Comparison of ENCODE assay signal across 27 cellular contexts in genomic region chr5:175736652-175737051, GRCh38.
DNase-seq lines count a peak whose midpoint lies in the region; ATAC-seq, FAIRE-seq and TF ChIP-seq lines count a peak whose summit lies in the region.
"Had no signal": no experiment of that assay in that cellular context is flagged by ENCODE, and none has a peak within 500 bp of the region (broad histone marks: within the 10 kb centered on the region; RNA-seq: fewer than 3 reads in every experiment).

No MANE protein-coding gene starts in this region.

- no peak overlapping the region for H3K14ac ChIP-seq in H1 (ENCODE audit: insufficient read length)
- peak overlapping the region; percentile 15 for H3K14ac ChIP-seq in neuronal stem cell (ENCODE audit: low read length)

- H3K9ac ChIP-seq in H1 (replicated peaks in 1 of 4; ENCODE audit: extremely low read depth in 1 of 4, low read depth in 3 of 4, low read length in 3 of 4): no peak overlapping the region
- no peak overlapping the region for H3K9ac ChIP-seq in neuronal stem cell (ENCODE audit: low read depth, low read length, poor library complexity)
- H3K9ac ChIP-seq: BLaER1 had no signal

- H3K4me2 ChIP-seq in H1 (ENCODE audit: insufficient read depth in 1 of 2, low read depth in 2 of 2, low read length in 2 of 2) (no peak overlapping the region), neuronal stem cell (ENCODE audit: insufficient read depth, low read length, poor library complexity, severe bottlenecking) (no peak overlapping the region)
- H3K4me2 ChIP-seq: BLaER1 had no signal

- H4K91ac ChIP-seq in H1 (replicated peaks; ENCODE audit: insufficient read length, low read length): no peak overlapping the region
- H4K91ac ChIP-seq in neuronal stem cell (ENCODE audit: low read depth, low read length, poor library complexity): no peak overlapping the region

- no peak for TF ChIP-seq RAD21 in H1 (IDR thresholded peaks at IDR 0.05 in 1 of 2, conservative IDR thresholded peaks at IDR 0.05 in 1 of 2; ENCODE audit: low read depth in 2 of 2, low read length in 2 of 2)

- H2BK120ac ChIP-seq in H1 (replicated peaks; ENCODE audit: low read depth, low read length): no peak overlapping the region
- no peak overlapping the region for H2BK120ac ChIP-seq in neuronal stem cell (ENCODE audit: low read depth, low read length)

- no peak overlapping the region for H3K18ac ChIP-seq in H1 (ENCODE audit: extremely low read depth, low read length)
- peak overlapping the region; percentile 33 for H3K18ac ChIP-seq in neuronal stem cell (ENCODE audit: low read length)

- TF ChIP-seq CTCF in H1 (IDR thresholded peaks at IDR 0.05; ENCODE audit: control extremely low read depth in 1 of 3, insufficient read depth in 1 of 3, low read depth in 1 of 3, low read length in 3 of 3): no peak

- no peaks in the 10 kb centered on the region for H3K4me1 ChIP-seq in H1 (replicated peaks in 1 of 4; ENCODE audit: control insufficient read depth in 3 of 4, insufficient read depth in 4 of 4, low read length in 3 of 4)
- no peaks in the 10 kb centered on the region for H3K4me1 ChIP-seq in neuronal stem cell (ENCODE audit: control insufficient read depth in 2 of 2, insufficient read depth in 1 of 2, low read depth in 1 of 2, low read length in 2 of 2)
- H3K4me1 ChIP-seq: BE2C had no signal

- H2BK12ac ChIP-seq in H1 (ENCODE audit: low read depth, low read length): no peak overlapping the region
- no peak overlapping the region for H2BK12ac ChIP-seq in neuronal stem cell (ENCODE audit: low read length)

- no peaks in the 10 kb centered on the region for H3K23me2 ChIP-seq in H1 (ENCODE audit: low read depth, low read length)

- H2BK5ac ChIP-seq in H1 (ENCODE audit: low read depth, low read length) (no peak overlapping the region), neuronal stem cell (ENCODE audit: low read length) (no peak overlapping the region)

- H2BK15ac ChIP-seq in H1 (ENCODE audit: low read length): no peak overlapping the region; the same call in 1 of the 2 replicates
- H2BK15ac ChIP-seq in neuronal stem cell (ENCODE audit: low read length): no peak overlapping the region

- no peaks in the 10 kb centered on the region for H3K36me3 ChIP-seq in H1 (ENCODE audit: control insufficient read depth in 2 of 4, insufficient read depth in 4 of 4, low read length in 3 of 4)
- no peaks in the 10 kb centered on the region for H3K36me3 ChIP-seq in neuronal stem cell (replicated peaks in 1 of 2; ENCODE audit: control insufficient read depth in 2 of 2, insufficient read depth in 2 of 2, low read length in 2 of 2)
- H3K36me3 ChIP-seq: BE2C, BLaER1 had no signal

- no peak overlapping the region for H2AFZ ChIP-seq in H1 (ENCODE audit: low read length)
- no peak overlapping the region for H2AFZ ChIP-seq in neuronal stem cell (ENCODE audit: low read length)

- H3K23ac ChIP-seq in H1 (ENCODE audit: insufficient read length) (no peak overlapping the region), neuronal stem cell (ENCODE audit: low read depth, low read length, poor library complexity) (peak overlapping the region; percentile 96)

- H4K5ac ChIP-seq in H1 (ENCODE audit: insufficient read length, low read depth, low read length): no peak overlapping the region

- DNase-seq in activated effector memory CD4-positive, alpha-beta T cell treated with anti-CD3 and anti-CD28 coated beads, Interleukin-2, amount 50 U/mL, for 16 hours: peak; percentile 43
- DNase-seq in activated effector memory CD4-positive, alpha-beta T cell treated with Interleukin-2 at 50 U/mL for 16 hours: no peak
- DNase-seq in H1 (ENCODE audit: low read depth in 1 of 2, low spot score in 2 of 2) (no peak), left lobe of liver (ENCODE audit: low spot score) (peak; percentile 14), neuronal stem cell (ENCODE audit: low spot score) (no peak), foreskin melanocyte (no peak), SK-N-DZ (ENCODE audit: low spot score) (no peak), substantia nigra (lab: John Stamatoyannopoulos, UW) (no peak)
- DNase-seq: ACHN; BE2C; C1 segment of cervical spinal cord; CD4-positive, alpha-beta memory T cell; CD4-positive, CD25-positive, alpha-beta regulatory T cell; CD8-positive, alpha-beta memory T cell; COR-L47; DMS 273 treated with DMSO at 0.1 percent for 48 hours; DMS153; DMS53; DMS79; DND-41; EL; GDM1 had no signal

- H4K20me1 ChIP-seq in H1 (replicated peaks in 1 of 2; ENCODE audit: control insufficient read depth in 1 of 2, insufficient read depth in 2 of 2, low read length in 2 of 2): peaks cover 0 to 1% of the 10 kb centered on the region in 2 experiments

- H3K27me3 ChIP-seq in H1 (replicated peaks in 1 of 4; ENCODE audit: control insufficient read depth in 3 of 4, extremely low read depth in 1 of 4, insufficient read depth in 3 of 4, low read length in 3 of 4): 0 out of 7 replicates have a peak, but pooled peaks cover 0 to 2% (median under 1%) of the 10 kb centered on the region in 4 experiments
- no peaks in the 10 kb centered on the region for H3K27me3 ChIP-seq in neuronal stem cell (ENCODE audit: control insufficient read depth in 3 of 3, insufficient read depth in 3 of 3, low read depth in 1 of 3, low read length in 3 of 3)
- H3K27me3 ChIP-seq: BE2C had no signal

- H3K4me3 ChIP-seq in H1 (ENCODE audit: extremely low read depth in 1 of 4, insufficient read depth in 2 of 4, low read depth in 3 of 4, low read length in 4 of 4): no peak overlapping the region
- no peak overlapping the region for H3K4me3 ChIP-seq in neuronal stem cell (ENCODE audit: low read length in 2 of 2)
- H3K4me3 ChIP-seq: BLaER1, GM12878 had no signal

- H2AK5ac ChIP-seq in H1 (ENCODE audit: low read depth, low read length) (no peak overlapping the region), neuronal stem cell (ENCODE audit: low read depth, low read length) (peak overlapping the region; percentile 49)

- H3K27ac ChIP-seq in H1 (ENCODE audit: low read depth, low read length) (no peak overlapping the region), neuronal stem cell (replicated peaks; ENCODE audit: low read length) (no peak overlapping the region), substantia nigra (ENCODE audit: low read depth, low read length, poor library complexity, severe bottlenecking) (no peak overlapping the region)
- H3K27ac ChIP-seq: 22Rv1, BLaER1 had no signal

- no peak overlapping the region for H2BK20ac ChIP-seq in H1 (ENCODE audit: low read length)

- no peak overlapping the region for H3K4ac ChIP-seq in H1 (replicated peaks; ENCODE audit: insufficient read length, low read depth, low read length)
- no peak overlapping the region for H3K4ac ChIP-seq in neuronal stem cell (ENCODE audit: low read length)

- H3K79me1 ChIP-seq in H1 (ENCODE audit: low read depth, low read length) (no peaks in the 10 kb centered on the region), neuronal stem cell (ENCODE audit: low read depth, low read length) (no peaks in the 10 kb centered on the region)

- TF ChIP-seq POLR2A in H1 (IDR thresholded peaks at IDR 0.05; ENCODE audit: control extremely low read depth in 1 of 2, low read depth in 2 of 2, low read length in 2 of 2): no peak

- no peak for FAIRE-seq in H1 (lab: Jason Lieb, UNC)
- FAIRE-seq: GM12878, GM12892, GM18507 had no signal

- CTCF ChIA-PET in H1 (lab: Charles Lee; ENCODE audit: partially characterized antibody): interaction anchor here (1.2 to 2.0 kb wide), 3 partner anchors 131 to 203 kb away, joined by 4 to 8 read pairs (median 7); partner anchors contain the start of gene CPLX2

- peaks cover 3 to 5% of the 10 kb centered on the region in 2 experiments; a peak in 2 of 4 replicates for H3K9me3 ChIP-seq in H1 (ENCODE audit: insufficient read depth in 2 of 2, low read depth in 1 of 2, low read length in 1 of 2)
- H3K9me3 ChIP-seq in neuronal stem cell (replicated peaks in 1 of 2; ENCODE audit: control insufficient read depth in 2 of 2, insufficient read depth in 1 of 2, low read depth in 1 of 2, low read length in 2 of 2): no peaks in the 10 kb centered on the region
- H3K9me3 ChIP-seq: BE2C had no signal

- H4K8ac ChIP-seq in H1 (ENCODE audit: extremely low read depth, insufficient read depth, low read length) (peak overlapping the region; percentile 7; the same call in 1 of the 2 replicates), neuronal stem cell (ENCODE audit: low read depth, low read length) (no peak overlapping the region)

- ATAC-seq in left lobe of liver: no peak
- ATAC-seq: GM12878 had no signal

- TF ChIP-seq EP300 in H1 (IDR thresholded peaks at IDR 0.05; ENCODE audit: borderline replicate concordance in 1 of 2, low read depth in 2 of 2, low read length in 2 of 2): no peak

- no peaks in the 10 kb centered on the region for H3K79me2 ChIP-seq in H1 (ENCODE audit: control insufficient read depth in 1 of 2, insufficient read depth in 2 of 2, low read length in 2 of 2)

- POLR2A ChIA-PET in H1 (lab: Charles Lee; ENCODE audit: partially characterized antibody): interaction anchor here (1.0 kb wide), 1 partner anchor 12 kb away, joined by 3 read pairs; no protein-coding TSS in a partner anchor

- H3K56ac ChIP-seq in H1 (replicated peaks; ENCODE audit: insufficient read length, low read depth, low read length): no peak overlapping the region

- WGBS in H1 (ENCODE audit: extremely low coverage in 1 of 2, insufficient coverage in 1 of 2, insufficient read length in 1 of 2, insufficient replicate concordance in 2 of 2, low coverage in 1 of 2, low lambda C conversion rate in 2 of 2, missing lambda C conversion rate in 1 of 2), 2 experiments: 91% methylated on average over 4 of the region's 4 CpGs; no CpG with 5 or more reads in 1 of the 2 experiments
- no CpG with 5 or more reads among the region's 4 CpGs for WGBS in neuronal stem cell (ENCODE audit: extremely low coverage in 2 of 2, insufficient read length in 2 of 2, insufficient replicate concordance in 1 of 2), 2 donors

TF ChIP-seq in H1, 55 proteins besides CTCF, POLR2A, EP300 and RAD21 (continues in another document):
- no peak for TF ChIP-seq GABPA (IDR thresholded peaks at IDR 0.05; ENCODE audit: borderline replicate concordance, insufficient read depth, low read length)
- TF ChIP-seq BCL11A (IDR thresholded peaks at IDR 0.05; ENCODE audit: low read depth in 2 of 2, low read length in 2 of 2): no peak
- no peak for TF ChIP-seq TAF7 (optimal IDR thresholded peaks at IDR 0.05; ENCODE audit: borderline replicate concordance, low read depth, low read length)
- no peak for TF ChIP-seq CBX5 (IDR thresholded peaks at IDR 0.05; ENCODE audit: low read depth, low read length)
- no peak for TF ChIP-seq CREB1 (IDR thresholded peaks at IDR 0.05)
- no peak for TF ChIP-seq CEBPB (IDR thresholded peaks at IDR 0.05; ENCODE audit: low read depth, low read length)
- no peak for TF ChIP-seq SP4 (IDR thresholded peaks at IDR 0.05; ENCODE audit: low read length)

Comparison
In these comparisons a context has a peak if more than half of its experiments do, and no peak if none do; other contexts are left out.
1. DNase-seq: peak in activated effector memory CD4-positive, alpha-beta T cell treated with anti-CD3 and anti-CD28 coated beads, Interleukin-2, amount 50 U/mL, for 16 hours (single experiment) and left lobe of liver (single experiment); none in activated effector memory CD4-positive, alpha-beta T cell treated with Interleukin-2 at 50 U/mL for 16 hours (single experiment), H1 (0 of 2), neuronal stem cell (single experiment), foreskin melanocyte (single experiment), SK-N-DZ (single experiment) and substantia nigra (0 of 49).